ENCODE assay signal across 21 cellular contexts in genomic region chr17:2427910-2428309, GRCh38.
"Had no signal": no experiment of that assay in that cellular context is flagged by ENCODE, and none has a peak within 500 bp of the region (broad histone marks: within the 10 kb centered on the region; RNA-seq: fewer than 3 reads in every experiment).

No MANE protein-coding gene starts in this region.

- H3K27me3 ChIP-seq: dorsolateral prefrontal cortex, heart left ventricle, neutrophil, sigmoid colon, suprapubic skin, tibial nerve, upper lobe of right lung, vagina had no signal

- H3K4me3 Mint-ChIP-seq: naive thymus-derived CD4-positive, alpha-beta T cell; nephron progenitor cell had no signal

- H3K9me3 Mint-ChIP-seq: naive thymus-derived CD4-positive, alpha-beta T cell; nephron progenitor cell had no signal

- DNase-seq: cortex of kidney; dorsolateral prefrontal cortex; effector CD8-positive, alpha-beta T cell; heart left ventricle; hippocampal formation; left colon; mesendoderm; naive thymus-derived CD4-positive, alpha-beta T cell; nephron progenitor cell; posterior cingulate gyrus; sigmoid colon; stimulated activated CD4-positive, alpha-beta T cell treated with anti-CD3 and anti-CD28 coated beads, Interleukin-2, amount 100 ng/mL, for 24 hours; stimulated activated CD4-positive, alpha-beta T cell treated with anti-CD3 and anti-CD28 coated beads, Interleukin-4, amount 100 ng/mL, for 4 hours; stimulated activated naive CD8-positive, alpha-beta T cell treated with anti-CD3 and anti-CD28 coated beads, Interleukin-15, Interleukin-2, amounts not matched to agents 100 U/mL and 50 U/mL, for 24 hours; upper lobe of right lung had no signal

- H3K27me3 Mint-ChIP-seq: naive thymus-derived CD4-positive, alpha-beta T cell had no signal

- H3K4me1 ChIP-seq: sigmoid colon, upper lobe of right lung, vagina had no signal

- H3K4me3 ChIP-seq: dorsolateral prefrontal cortex, heart left ventricle, sigmoid colon, skin epidermis, suprapubic skin, tibial nerve, upper lobe of right lung, vagina had no signal

- H3K27ac Mint-ChIP-seq: nephron progenitor cell had no signal

- H3K9me3 ChIP-seq: heart left ventricle, neutrophil, sigmoid colon, suprapubic skin, tibial nerve, upper lobe of right lung, vagina had no signal

- H3K27ac ChIP-seq: dorsolateral prefrontal cortex, heart left ventricle, neutrophil, sigmoid colon, skin epidermis, suprapubic skin, tibial nerve, upper lobe of right lung, vagina had no signal

- ATAC-seq: esophagus mucosa; heart left ventricle; left colon; naive thymus-derived CD4-positive, alpha-beta T cell; stimulated activated naive CD8-positive, alpha-beta T cell treated with anti-CD3 and anti-CD28 coated beads, Interleukin-15, Interleukin-2, amounts not matched to agents 100 U/mL and 50 U/mL, for 24 hours; upper lobe of right lung had no signal

- H3K36me3 ChIP-seq: vagina had no signal
